ENCODE assay signal across 11 cellular contexts in genomic region chr4:184309241-184310170, GRCh38.
DNase-seq lines count a peak whose midpoint lies in the region; ATAC-seq and TF ChIP-seq lines count a peak whose summit lies in the region.
"Had no signal": no experiment of that assay in that cellular context is flagged by ENCODE, and none has a peak within 500 bp of the region (broad histone marks: within the 10 kb centered on the region; RNA-seq: fewer than 3 reads in every experiment).

No MANE protein-coding gene starts in this region.

- no peaks in the 10 kb centered on the region for H3K9me3 ChIP-seq in T-helper 17 cell (ENCODE audit: control insufficient read depth, low read length, poor library complexity, severe bottlenecking)
- no peaks in the 10 kb centered on the region for H3K9me3 ChIP-seq in ascending aorta
- H3K9me3 ChIP-seq: pancreas had no signal

- no peaks in the 10 kb centered on the region for H3K27me3 Mint-ChIP-seq in T-helper 17 cell
- no peaks in the 10 kb centered on the region for H3K27me3 Mint-ChIP-seq in activated naive CD8-positive, alpha-beta T cell
- H3K27me3 Mint-ChIP-seq: memory B cell had no signal

- H3K4me1 Mint-ChIP-seq in T-helper 17 cell = peaks cover 23% of the 10 kb centered on the region
- H3K4me1 Mint-ChIP-seq in activated naive CD8-positive, alpha-beta T cell (ENCODE audit: low read depth) = peaks cover 37% of the 10 kb centered on the region

- TF ChIP-seq CTCF in GM12864 (IDR thresholded peaks at IDR 0.05; ENCODE audit: low read depth, low read length, missing control alignments) (no peak), ascending aorta (IDR thresholded peaks at IDR 0.05) (no peak)

- peak overlapping the region; percentile 30 for H3K4me3 ChIP-seq in GM12864 (ENCODE audit: low read depth, low read length)
- H3K4me3 ChIP-seq in H7 (ENCODE audit: insufficient read depth, low read depth, low read length) = no peak overlapping the region
- H3K4me3 ChIP-seq in ascending aorta = no peak overlapping the region
- H3K4me3 ChIP-seq: pancreas had no signal

- peak; percentile 29 for ATAC-seq in T-helper 17 cell

- H3K4me1 ChIP-seq in ascending aorta = no peaks in the 10 kb centered on the region

- H3K27me3 ChIP-seq in H7 (ENCODE audit: control insufficient read depth, insufficient read depth, low read length) (no peaks in the 10 kb centered on the region), ascending aorta (no peaks in the 10 kb centered on the region)
- H3K27me3 ChIP-seq: pancreas had no signal

- H3K9me3 Mint-ChIP-seq in activated naive CD8-positive, alpha-beta T cell (ENCODE audit: low read depth) = peaks cover 3% of the 10 kb centered on the region

- peak overlapping the region; percentile 59 for H3K27ac Mint-ChIP-seq in T-helper 17 cell
- H3K27ac Mint-ChIP-seq in activated naive CD8-positive, alpha-beta T cell = peak overlapping the region; percentile 41
- H3K27ac Mint-ChIP-seq: memory B cell had no signal

- DNase-seq in GM12864 (ENCODE audit: low read depth) = no peak
- no peak for DNase-seq in T-helper 17 cell
- peak; percentile 45 to 54 for DNase-seq in stimulated activated CD4-positive, alpha-beta T cell treated with anti-CD3 and anti-CD28 coated beads, Interleukin-2, amount 100 ng/mL, for 24 hours
- no peak for DNase-seq in H7
- no peak for DNase-seq in NCI-H2029 (lab: John Stamatoyannopoulos, UW)
- DNase-seq in ascending aorta (ENCODE audit: low spot score in 2 of 2) = no peak
- DNase-seq: NCI-H1092, NCI-H446 treated with DMSO at 0.1 percent for 48 hours, pancreas had no signal

- H3K27ac ChIP-seq in ascending aorta = no peak overlapping the region
- H3K27ac ChIP-seq: pancreas had no signal

- H3K4me3 Mint-ChIP-seq in T-helper 17 cell = peak overlapping the region; percentile 37
- H3K4me3 Mint-ChIP-seq in activated naive CD8-positive, alpha-beta T cell = peak overlapping the region; percentile 15
- H3K4me3 Mint-ChIP-seq: memory B cell had no signal

- H3K36me3 ChIP-seq in H7 (replicated peaks; ENCODE audit: control insufficient read depth, insufficient read depth, low read length) (no peaks in the 10 kb centered on the region), ascending aorta (no peaks in the 10 kb centered on the region)
- H3K36me3 ChIP-seq: pancreas had no signal

- intact Hi-C loops in ascending aorta (cut with DNase I) = no loop called here

- no peaks in the 10 kb centered on the region for H3K36me3 Mint-ChIP-seq in T-helper 17 cell (ENCODE audit: low read depth)
- H3K36me3 Mint-ChIP-seq in activated naive CD8-positive, alpha-beta T cell = peaks cover 2% of the 10 kb centered on the region

Comparison
In these comparisons a context has a peak if more than half of its experiments do, and no peak if none do; other contexts are left out.
1. DNase-seq: peak in stimulated activated CD4-positive, alpha-beta T cell treated with anti-CD3 and anti-CD28 coated beads, Interleukin-2, amount 100 ng/mL, for 24 hours (2 of 2); none in GM12864 (single experiment), T-helper 17 cell (0 of 3), H7 (single experiment), NCI-H2029 (single experiment) and ascending aorta (0 of 2).